In the genomic region with DNA sequence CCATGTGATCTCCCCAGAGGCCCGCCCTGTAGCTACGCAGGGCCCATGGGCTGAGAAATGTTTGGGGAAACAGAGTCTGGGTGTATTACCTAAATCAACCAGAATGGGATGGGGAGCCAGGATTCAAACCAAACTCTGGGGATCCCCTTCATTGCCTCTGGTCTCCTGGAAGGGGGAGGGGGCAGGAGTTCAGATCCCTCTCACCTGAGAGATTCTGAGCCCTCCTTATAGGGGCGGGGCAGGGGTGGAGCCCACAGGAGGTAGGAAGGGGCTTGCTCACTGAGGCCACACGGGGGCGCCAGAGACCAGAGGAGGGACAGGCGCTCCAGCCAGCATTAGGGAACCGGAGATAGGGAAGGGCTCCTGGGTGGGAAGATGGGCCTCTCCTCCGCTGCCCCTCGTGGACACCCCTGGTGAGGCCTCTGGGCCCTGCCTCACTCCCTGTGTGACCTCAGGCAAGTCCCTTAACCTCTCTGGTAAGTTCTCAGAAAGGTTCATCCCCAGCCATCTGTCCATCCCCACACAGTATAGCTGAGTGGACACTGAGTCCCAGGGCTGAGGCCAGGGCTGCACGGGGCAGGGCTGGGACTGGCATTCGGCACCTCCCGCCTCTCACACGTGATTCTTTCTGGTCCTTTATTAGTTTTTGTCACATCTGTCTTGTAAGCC, we compare ENCODE assay signal across 8 cellular contexts. TPM values are rescaled to one million over a fixed set of nuclear protein-coding genes. Genes with fewer than 3 reads are reported as not detected.
DNase-seq lines count a peak whose midpoint lies in the region; ATAC-seq and TF ChIP-seq lines count a peak whose summit lies in the region.

No MANE protein-coding gene starts in this region.

- intact Hi-C loops in natural killer cell (cut with micrococcal nuclease) = loop anchor here (1.0 to 10.0 kb wide), 6 partner anchors 8 to 488 kb away; a partner anchor contains a TSS

- H3K27me3 Mint-ChIP-seq in activated T-cell treated with anti-CD3 and anti-CD28 coated beads, Interleukin-2, amount 50 U/mL, for 72 hours (ENCODE audit: low read depth) = no peaks in the 10 kb centered on the region
- H3K27me3 Mint-ChIP-seq in natural killer cell (ENCODE audit: low read depth in 2 of 2) = no peaks in the 10 kb centered on the region
- H3K27me3 Mint-ChIP-seq in stimulated activated memory B cell treated with anti-CD40 and anti-IgM and Interleukin-4, amounts not matched to agents 10 μg/mL and 1 μg/mL and 100 μg/mL, for 72 hours = no peaks in the 10 kb centered on the region

- peak overlapping the region; percentile 48 for H3K27ac Mint-ChIP-seq in activated T-cell treated with anti-CD3 and anti-CD28 coated beads, Interleukin-2, amount 50 U/mL, for 72 hours
- peak overlapping the region; percentile 29 to 81 for H3K27ac Mint-ChIP-seq in natural killer cell
- no peak overlapping the region for H3K27ac Mint-ChIP-seq in stimulated activated memory B cell treated with anti-CD40 and anti-IgM and Interleukin-4, amounts not matched to agents 10 μg/mL and 1 μg/mL and 100 μg/mL, for 72 hours

- peak; percentile 64 to 68 for ATAC-seq in activated T-cell treated with anti-CD3 and anti-CD28 coated beads, Interleukin-2, amount 50 U/mL, for 72 hours (replicated peaks in 1 of 2)
- peak; percentile 57 to 81 (median 65) for ATAC-seq in natural killer cell
- ATAC-seq in stimulated activated memory B cell treated with anti-CD40 and anti-IgM and Interleukin-4, amounts not matched to agents 10 μg/mL and 1 μg/mL and 100 μg/mL, for 72 hours = peak; percentile 55
- ATAC-seq in GM21619 (IDR thresholded peaks at IDR 0.05; ENCODE audit: unreplicated experiment) = no peak

- TF ChIP-seq CTCF in natural killer cell (IDR thresholded peaks at IDR 0.05) = peak; percentile 96

- DNase-seq in Daoy (ENCODE audit: low read depth) = peak; percentile 93
- DNase-seq in M059J (ENCODE audit: low read depth) = peak; percentile 88
- peak; percentile 92 for DNase-seq in RKO (ENCODE audit: low spot score)
- DNase-seq in activated T-cell treated with anti-CD3 and anti-CD28 coated beads, Interleukin-2, amount 50 U/mL, for 72 hours = peak; percentile 93 to 96
- peak; percentile 78 for DNase-seq in fibroblast of gingiva (ENCODE audit: low read depth)
- DNase-seq in natural killer cell = peak; percentile 91

- no peak overlapping the region for H3K4me3 Mint-ChIP-seq in activated T-cell treated with anti-CD3 and anti-CD28 coated beads, Interleukin-2, amount 50 U/mL, for 72 hours
- H3K4me3 Mint-ChIP-seq in natural killer cell = no peak overlapping the region
- H3K4me3 Mint-ChIP-seq in stimulated activated memory B cell treated with anti-CD40 and anti-IgM and Interleukin-4, amounts not matched to agents 10 μg/mL and 1 μg/mL and 100 μg/mL, for 72 hours = no peak overlapping the region

- H3K4me1 Mint-ChIP-seq in activated T-cell treated with anti-CD3 and anti-CD28 coated beads, Interleukin-2, amount 50 U/mL, for 72 hours (ENCODE audit: low read depth) = peaks cover 69% of the 10 kb centered on the region
- H3K4me1 Mint-ChIP-seq in natural killer cell = peaks cover 45 to 60% of the 10 kb centered on the region in 2 donors
- peaks cover 70% of the 10 kb centered on the region for H3K4me1 Mint-ChIP-seq in stimulated activated memory B cell treated with anti-CD40 and anti-IgM and Interleukin-4, amounts not matched to agents 10 μg/mL and 1 μg/mL and 100 μg/mL, for 72 hours

- no peaks in the 10 kb centered on the region for H3K36me3 Mint-ChIP-seq in activated T-cell treated with anti-CD3 and anti-CD28 coated beads, Interleukin-2, amount 50 U/mL, for 72 hours (ENCODE audit: insufficient read depth in 2 of 2)
- no peaks in the 10 kb centered on the region for H3K36me3 Mint-ChIP-seq in natural killer cell
- H3K36me3 Mint-ChIP-seq in stimulated activated memory B cell treated with anti-CD40 and anti-IgM and Interleukin-4, amounts not matched to agents 10 μg/mL and 1 μg/mL and 100 μg/mL, for 72 hours = no peaks in the 10 kb centered on the region

- H3K9me3 Mint-ChIP-seq in activated T-cell treated with anti-CD3 and anti-CD28 coated beads, Interleukin-2, amount 50 U/mL, for 72 hours = no peaks in the 10 kb centered on the region
- H3K9me3 Mint-ChIP-seq in natural killer cell = no peaks in the 10 kb centered on the region
- H3K9me3 Mint-ChIP-seq in stimulated activated memory B cell treated with anti-CD40 and anti-IgM and Interleukin-4, amounts not matched to agents 10 μg/mL and 1 μg/mL and 100 μg/mL, for 72 hours = no peaks in the 10 kb centered on the region

RNA-seq across cellular contexts. Expression of a gene that starts 2.7 kb away (rescaled TPM):
- total RNA-seq in Daoy (2014; rRNA removed; shearing (Covaris generic)) = 0.06 and 0.15 TPM in 2 replicates
- 0.02 and 0.54 TPM in 2 replicates for total RNA-seq in M059J (2014; rRNA removed; shearing (Covaris generic))
- 1 to 10 TPM; 1.1 to 1.5 TPM for total RNA-seq in activated T-cell treated with anti-CD3 and anti-CD28 coated beads, Interleukin-2, amount 50 U/mL, for 72 hours
- 10 to 100 TPM in 2 of 3 donors, 1 to 10 TPM in 1; 8.2 to 12.7 (median 10.7) TPM for total RNA-seq in natural killer cell

RNA-seq across cellular contexts. Expression of a gene that starts 31.3 kb away (rescaled TPM):
- 27.0 and 35.6 TPM in 2 replicates for total RNA-seq in Daoy (2014; rRNA removed; shearing (Covaris generic))
- total RNA-seq in M059J (2014; rRNA removed; shearing (Covaris generic)) = 38.4 and 57.9 TPM in 2 replicates
- total RNA-seq in activated T-cell treated with anti-CD3 and anti-CD28 coated beads, Interleukin-2, amount 50 U/mL, for 72 hours = 100 to 1,000 TPM; 136 to 159 TPM
- 100 to 1,000 TPM; 218 to 246 (median 225) TPM for total RNA-seq in natural killer cell

RNA-seq across cellular contexts. Expression of a gene that starts 36.8 kb away (rescaled TPM):
- total RNA-seq in Daoy (2014; rRNA removed; shearing (Covaris generic)) = 14.0 and 15.0 TPM in 2 replicates
- total RNA-seq in M059J (2014; rRNA removed; shearing (Covaris generic)) = 7.0 and 18.6 TPM in 2 replicates
- 10 to 100 TPM; 33.8 to 36.3 TPM for total RNA-seq in activated T-cell treated with anti-CD3 and anti-CD28 coated beads, Interleukin-2, amount 50 U/mL, for 72 hours
- total RNA-seq in natural killer cell = 10 to 100 TPM; 29.3 to 42.2 (median 32.2) TPM

RNA-seq across cellular contexts. Expression of a gene that starts 44.1 kb away (rescaled TPM):
- 6.7 and 10.4 TPM in 2 replicates for total RNA-seq in Daoy (2014; rRNA removed; shearing (Covaris generic))
- 11.2 and 23.3 TPM in 2 replicates for total RNA-seq in M059J (2014; rRNA removed; shearing (Covaris generic))
- 10 to 100 TPM; 74.7 to 84.5 TPM for total RNA-seq in activated T-cell treated with anti-CD3 and anti-CD28 coated beads, Interleukin-2, amount 50 U/mL, for 72 hours
- total RNA-seq in natural killer cell = 10 to 100 TPM; 38.3 to 40.6 (median 38.7) TPM
